Comparison of ENCODE assay signal across 1 cellular context in genomic region chr4:80305466-80305865, GRCh38.
TF ChIP-seq lines count a peak whose summit lies in the region.

No MANE protein-coding gene starts in this region.

TF ChIP-seq in IMR-90, 13 proteins besides CTCF, POLR2A, EP300 and RAD21:
- TF ChIP-seq CEBPB (IDR thresholded peaks at IDR 0.05; ENCODE audit: low read depth, low read length) (peak; percentile 49; the same call in 1 of the 2 replicates), RFX5 (IDR thresholded peaks at IDR 0.05; ENCODE audit: low read depth, low read length) (peak; percentile 83; the same call in 1 of the 2 replicates), USF2 (IDR thresholded peaks at IDR 0.05; ENCODE audit: low read depth, low read length) (no peak), MXI1 (IDR thresholded peaks at IDR 0.05; ENCODE audit: borderline replicate concordance, low read depth, low read length) (no peak), CHD1 (IDR thresholded peaks at IDR 0.05; ENCODE audit: low read depth, low read length) (no peak), RCOR1 (IDR thresholded peaks at IDR 0.05; ENCODE audit: insufficient replicate concordance, low read length) (no peak), MAZ (IDR thresholded peaks at IDR 0.05; ENCODE audit: borderline replicate concordance, low read depth, low read length) (no peak), FOS (IDR thresholded peaks at IDR 0.05; ENCODE audit: low read depth, low read length) (peak; percentile 29; the same call in 1 of the 2 replicates), BHLHE40 (IDR thresholded peaks at IDR 0.05; ENCODE audit: low read depth, low read length) (no peak), SMC3 (IDR thresholded peaks at IDR 0.05; ENCODE audit: low read depth, low read length) (no peak), ELK1 (IDR thresholded peaks at IDR 0.05; ENCODE audit: borderline replicate concordance, low read depth, low read length) (no peak), MAFK (IDR thresholded peaks at IDR 0.05; ENCODE audit: low read depth, low read length) (no peak), NFE2L2 (IDR thresholded peaks at IDR 0.05; ENCODE audit: low read depth, low read length) (no peak)
TF ChIP-seq in IMR-90: peak in this region for 3.
